ENCODE assay signal across 8 cellular contexts in the genomic region with DNA sequence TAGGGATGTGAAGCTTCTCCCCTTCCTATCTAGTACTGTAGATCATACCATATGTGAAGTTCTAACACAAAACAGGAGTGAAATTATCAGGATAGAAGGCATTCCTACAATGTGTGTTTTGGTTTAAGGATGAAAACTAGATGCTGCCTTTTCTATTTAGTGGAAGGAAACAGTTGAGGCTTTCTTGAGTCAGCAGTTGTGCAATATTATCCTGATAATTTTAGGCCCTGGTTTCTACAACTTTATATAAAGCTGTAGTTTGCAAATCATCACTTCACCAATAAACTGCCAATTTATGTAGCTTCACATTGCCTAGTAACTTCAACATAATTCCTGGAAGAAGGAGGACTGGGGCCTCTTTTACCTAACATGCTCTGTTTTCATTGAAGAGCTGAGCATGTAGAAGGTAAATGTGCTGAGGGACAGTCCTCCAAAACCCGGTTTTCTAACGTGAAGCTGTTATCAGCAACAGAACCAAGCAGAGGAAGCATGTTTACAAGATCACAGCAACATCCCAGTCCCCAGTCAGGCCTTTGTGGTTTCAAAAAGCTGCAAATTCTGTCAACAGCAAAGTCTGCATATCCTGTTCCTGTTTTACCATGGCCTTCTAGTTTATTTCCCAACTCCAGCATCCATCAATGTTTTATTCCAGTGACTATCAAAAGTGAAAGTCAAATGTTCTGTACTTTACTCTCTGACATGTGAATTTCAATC.
DNase-seq lines count a peak whose midpoint lies in the region; ATAC-seq and TF ChIP-seq lines count a peak whose summit lies in the region.

No MANE protein-coding gene starts in this region.

- peaks cover 6 to 14% of the 10 kb centered on the region in 2 donors for H3K36me3 Mint-ChIP-seq in stimulated activated naive B cell treated with anti-CD40 and anti-IgM and Interleukin-4, amounts not matched to agents 10 μg/mL and 1 μg/mL and 100 μg/mL, for 72 hours

- H3K27me3 Mint-ChIP-seq in stimulated activated naive B cell treated with anti-CD40 and anti-IgM and Interleukin-4, amounts not matched to agents 10 μg/mL and 1 μg/mL and 100 μg/mL, for 72 hours = no peaks in the 10 kb centered on the region

- peaks cover 4% of the 10 kb centered on the region; the same call in 1 of the 2 replicates for H3K4me1 ChIP-seq in HAP-1

- no peaks in the 10 kb centered on the region for H3K36me3 ChIP-seq in HAP-1 (replicated peaks)

- H3K9me3 ChIP-seq in HAP-1 = no peaks in the 10 kb centered on the region

- no peaks in the 10 kb centered on the region for H3K27me3 ChIP-seq in HAP-1 (ENCODE audit: low read depth)

- DNase-seq in AG08395 (ENCODE audit: low spot score) (peak; percentile 13), M059J (ENCODE audit: low read depth) (peak; percentile 26), fibroblast of the aortic adventitia (ENCODE audit: low read depth) (peak; percentile 61), HAP-1 (ENCODE audit: low spot score in 2 of 2) (no peak), NCI-H2029 treated with DMSO at 0.1 percent for 48 hours (lab: John Stamatoyannopoulos, UW) (no peak)
- DNase-seq in stimulated activated naive B cell treated with anti-CD40 and anti-IgM and Interleukin-4, amounts not matched to agents 10 μg/mL and 1 μg/mL and 100 μg/mL, for 72 hours = no peak
- no peak for DNase-seq in stimulated activated naive CD4-positive, alpha-beta T cell treated with Interleukin-2 at 50 U/mL for 16 hours (lab: John Stamatoyannopoulos, UW)

- H3K4me3 ChIP-seq in fibroblast of the aortic adventitia (ENCODE audit: low read depth, low read length) = no peak overlapping the region
- H3K4me3 ChIP-seq in HAP-1 = no peak overlapping the region

- ATAC-seq in GM21423 (IDR thresholded peaks at IDR 0.05; ENCODE audit: unreplicated experiment) = peak; percentile 62
- ATAC-seq in stimulated activated naive B cell treated with anti-CD40 and anti-IgM and Interleukin-4, amounts not matched to agents 10 μg/mL and 1 μg/mL and 100 μg/mL, for 72 hours (replicated peaks) = peak; percentile 67 to 68

- TF ChIP-seq CTCF in fibroblast of the aortic adventitia (IDR thresholded peaks at IDR 0.05; ENCODE audit: insufficient read depth, low read length) = no peak

- peak overlapping the region; percentile 57 to 60 for H3K4me3 Mint-ChIP-seq in stimulated activated naive B cell treated with anti-CD40 and anti-IgM and Interleukin-4, amounts not matched to agents 10 μg/mL and 1 μg/mL and 100 μg/mL, for 72 hours

- H3K9me3 Mint-ChIP-seq in stimulated activated naive B cell treated with anti-CD40 and anti-IgM and Interleukin-4, amounts not matched to agents 10 μg/mL and 1 μg/mL and 100 μg/mL, for 72 hours = peaks cover 2% of the 10 kb centered on the region in 2 donors

- peak overlapping the region; percentile 87 for H3K27ac Mint-ChIP-seq in stimulated activated naive B cell treated with anti-CD40 and anti-IgM and Interleukin-4, amounts not matched to agents 10 μg/mL and 1 μg/mL and 100 μg/mL, for 72 hours

- H3K4me1 Mint-ChIP-seq in stimulated activated naive B cell treated with anti-CD40 and anti-IgM and Interleukin-4, amounts not matched to agents 10 μg/mL and 1 μg/mL and 100 μg/mL, for 72 hours = peaks cover 24 to 31% of the 10 kb centered on the region in 2 donors

- in situ Hi-C loops in HAP-1 (cut with MboI; ENCODE audit: low sequenced_read_pairs) = no loop called here

Comparison
In these comparisons a context has a peak if more than half of its experiments do, and no peak if none do; other contexts are left out.
1. DNase-seq: peak in AG08395 (single experiment), M059J (single experiment) and fibroblast of the aortic adventitia (single experiment); none in stimulated activated naive B cell treated with anti-CD40 and anti-IgM and Interleukin-4, amounts not matched to agents 10 μg/mL and 1 μg/mL and 100 μg/mL, for 72 hours (single experiment), stimulated activated naive CD4-positive, alpha-beta T cell treated with Interleukin-2 at 50 U/mL for 16 hours (single experiment), HAP-1 (0 of 2) and NCI-H2029 treated with DMSO at 0.1 percent for 48 hours (single experiment).